8 cellular contexts compared by ENCODE assay signal in the genomic region with DNA sequence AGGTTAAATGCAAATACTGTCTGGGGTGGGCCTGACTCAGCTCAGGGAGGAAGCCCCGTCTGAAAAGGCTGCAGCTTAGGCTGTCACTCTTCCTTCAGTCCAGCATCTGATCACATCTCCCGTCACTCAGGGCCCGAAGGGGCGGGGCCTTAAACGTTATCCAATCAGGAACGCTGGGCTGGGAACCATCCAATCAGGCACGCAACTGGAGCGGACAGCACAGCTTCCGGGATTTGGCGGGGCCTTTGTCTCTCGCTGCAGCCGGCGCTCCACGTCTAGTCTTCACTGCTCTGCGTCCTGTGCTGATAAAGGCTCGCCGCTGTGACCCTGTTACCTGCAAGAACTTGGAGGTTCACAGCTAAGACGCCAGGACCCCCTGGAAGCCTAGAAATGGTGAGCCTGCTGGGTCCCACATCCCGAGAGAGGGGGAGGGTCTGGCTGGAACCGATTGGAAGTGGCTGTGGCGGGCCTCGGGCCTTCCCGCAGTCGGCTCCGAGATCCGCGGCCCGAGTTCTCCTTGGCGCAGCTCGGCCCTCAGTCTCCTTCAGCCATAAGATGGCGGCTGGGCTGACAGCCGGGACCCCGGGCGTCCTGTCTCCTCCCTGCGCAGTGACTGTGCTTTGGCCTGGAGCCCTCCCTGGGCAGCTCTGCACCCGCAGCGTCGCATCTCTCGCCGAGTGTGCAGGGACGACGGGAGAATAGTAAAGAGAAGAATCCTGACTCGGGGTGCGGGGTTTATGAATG. TPM values are rescaled to one million over a fixed set of nuclear protein-coding genes. Genes with fewer than 3 reads are reported as not detected.
DNase-seq lines count a peak whose midpoint lies in the region; ATAC-seq and TF ChIP-seq lines count a peak whose summit lies in the region.

A gene (plus strand): TSS at position 248 of the 744 bp plus-strand sequence. CDS start 143 bp downstream, at position 391.

- H3K4me3 ChIP-seq in CD8-positive, alpha-beta T cell (ENCODE audit: low read depth, low read length) = peak within 1 kb of the TSS; percentile 98
- peak within 1 kb of the TSS; percentile 79 for H3K4me3 ChIP-seq in lung

- peaks cover 27% of the 10 kb centered on the region for H3K36me3 Mint-ChIP-seq in CD8-positive, alpha-beta T cell

- ATAC-seq in CD8-positive, alpha-beta T cell = peak; percentile 98
- ATAC-seq in GM19467 (IDR thresholded peaks at IDR 0.05; ENCODE audit: unreplicated experiment) (peak; percentile 99), lung (ENCODE audit: insufficient read depth, low FRiP score) (peak; percentile 100)

- peak; percentile 90 to 97 (median 95) for DNase-seq in CD8-positive, alpha-beta T cell
- DNase-seq in HS-27A (ENCODE audit: low read depth) (peak; percentile 86), NK-92 (lab: John Stamatoyannopoulos, UW; ENCODE audit: unreplicated experiment) (peak; percentile 83), lung (ENCODE audit: low spot score) (peak; percentile 98)
- DNase-seq in activated CD8-positive, alpha-beta memory T cell treated with anti-CD3 and anti-CD28 coated beads for 1 hour (ENCODE audit: extremely low read depth in 1 of 2, low read depth in 1 of 2) = peak; percentile 88 to 92
- DNase-seq in effector CD8-positive, alpha-beta T cell (lab: John Stamatoyannopoulos, UW) = peak; percentile 94
- peak; percentile 89 to 91 (median 90) for DNase-seq in stimulated activated CD4-positive, alpha-beta T cell treated with anti-CD3 and anti-CD28 coated beads, TNF-alpha, amount 100 ng/mL, for 4 hours (ENCODE audit: low read depth in 3 of 3)

- H3K4me1 Mint-ChIP-seq in CD8-positive, alpha-beta T cell (ENCODE audit: low read depth) = peaks cover 52% of the 10 kb centered on the region

- H3K27me3 Mint-ChIP-seq in CD8-positive, alpha-beta T cell (ENCODE audit: low read depth) = no peaks in the 10 kb centered on the region

- no peaks in the 10 kb centered on the region for H3K9me3 ChIP-seq in CD8-positive, alpha-beta T cell (ENCODE audit: low read length)
- no peaks in the 10 kb centered on the region for H3K9me3 ChIP-seq in lung (ENCODE audit: control insufficient read depth in 2 of 2, insufficient read depth in 1 of 2, low read length in 1 of 2)

- H3K27ac ChIP-seq in CD8-positive, alpha-beta T cell (ENCODE audit: low read depth, low read length) = peak within 1 kb of the TSS; percentile 90
- peak within 1 kb of the TSS; percentile 88 to 96 for H3K27ac ChIP-seq in lung (ENCODE audit: low read depth in 1 of 2, low read length in 1 of 2)

- H3K27me3 ChIP-seq in CD8-positive, alpha-beta T cell (ENCODE audit: insufficient read depth, low read length) = no peaks in the 10 kb centered on the region
- H3K27me3 ChIP-seq in lung (ENCODE audit: control insufficient read depth, insufficient read depth) = no peaks in the 10 kb centered on the region

- H3K9me3 Mint-ChIP-seq in CD8-positive, alpha-beta T cell = no peaks in the 10 kb centered on the region

- peaks cover 24% of the 10 kb centered on the region for H3K4me1 ChIP-seq in CD8-positive, alpha-beta T cell (ENCODE audit: insufficient read depth, low read length)
- peaks cover 1 to 6% of the 10 kb centered on the region in 2 donors for H3K4me1 ChIP-seq in lung (ENCODE audit: control insufficient read depth in 2 of 2, insufficient read depth in 2 of 2, low read length in 2 of 2)

- TF ChIP-seq CTCF in CD8-positive, alpha-beta T cell (IDR thresholded peaks at IDR 0.05) = no peak
- no peak for TF ChIP-seq CTCF in lung (IDR thresholded peaks at IDR 0.05; ENCODE audit: control extremely low read depth, extremely low read depth)

- CTCF ChIA-PET in CD8-positive, alpha-beta T cell (lab: Charles Lee) = interaction anchor here (0.9 to 1.0 kb wide), 2 partner anchors 9 to 11 kb away, joined by 3 to 4 read pairs; no protein-coding TSS in a partner anchor

- H3K36me3 ChIP-seq in CD8-positive, alpha-beta T cell (ENCODE audit: insufficient read depth, low read length) = no peaks in the 10 kb centered on the region
- H3K36me3 ChIP-seq in lung (ENCODE audit: control insufficient read depth in 2 of 2, insufficient read depth in 2 of 2, low read length in 2 of 2) = peaks cover 2% of the 10 kb centered on the region in 2 donors

- H3K27ac Mint-ChIP-seq in CD8-positive, alpha-beta T cell = peak within 1 kb of the TSS; percentile 93

- intact Hi-C loops in CD8-positive, alpha-beta T cell (cut with DNase I, micrococcal nuclease) = loop anchor here (1.0 to 10.0 kb wide), 21 partner anchors 289 to 1931 kb away; a partner anchor contains a TSS

- H3K4me3 Mint-ChIP-seq in CD8-positive, alpha-beta T cell = peak within 1 kb of the TSS; percentile 94

- POLR2A ChIA-PET in CD8-positive, alpha-beta T cell (lab: Charles Lee) = interaction anchor here (0.7 to 2.1 kb wide), 9 partner anchors 10 to 1066 kb away, joined by 3 to 9 read pairs (median 4); a partner anchor contains a TSS

- 0% methylated on average over 44 of the region's 44 CpGs for WGBS in lung, 2 donors

RNA-seq across cellular contexts. Expression of the gene that starts here (rescaled TPM):
- total RNA-seq in CD8-positive, alpha-beta T cell = 10 to 100 TPM; 31.6 to 37.3 TPM
- total RNA-seq in lung = 10 to 100 TPM in 1 of 2 donors, 1 to 10 TPM in 1; 5.4 to 16.6 TPM
- 1 to 10 TPM; 2.3 to 3.3 TPM for polyA plus RNA-seq in lung

Comparison
In these comparisons a context has a peak if more than half of its experiments do, and no peak if none do; other contexts are left out.
1. Peak in every context shown above with its lines: DNase-seq, ATAC-seq, H3K4me3 ChIP-seq and H3K27ac ChIP-seq.